Comparison of ENCODE assay signal across 12 cellular contexts in the genomic region with DNA sequence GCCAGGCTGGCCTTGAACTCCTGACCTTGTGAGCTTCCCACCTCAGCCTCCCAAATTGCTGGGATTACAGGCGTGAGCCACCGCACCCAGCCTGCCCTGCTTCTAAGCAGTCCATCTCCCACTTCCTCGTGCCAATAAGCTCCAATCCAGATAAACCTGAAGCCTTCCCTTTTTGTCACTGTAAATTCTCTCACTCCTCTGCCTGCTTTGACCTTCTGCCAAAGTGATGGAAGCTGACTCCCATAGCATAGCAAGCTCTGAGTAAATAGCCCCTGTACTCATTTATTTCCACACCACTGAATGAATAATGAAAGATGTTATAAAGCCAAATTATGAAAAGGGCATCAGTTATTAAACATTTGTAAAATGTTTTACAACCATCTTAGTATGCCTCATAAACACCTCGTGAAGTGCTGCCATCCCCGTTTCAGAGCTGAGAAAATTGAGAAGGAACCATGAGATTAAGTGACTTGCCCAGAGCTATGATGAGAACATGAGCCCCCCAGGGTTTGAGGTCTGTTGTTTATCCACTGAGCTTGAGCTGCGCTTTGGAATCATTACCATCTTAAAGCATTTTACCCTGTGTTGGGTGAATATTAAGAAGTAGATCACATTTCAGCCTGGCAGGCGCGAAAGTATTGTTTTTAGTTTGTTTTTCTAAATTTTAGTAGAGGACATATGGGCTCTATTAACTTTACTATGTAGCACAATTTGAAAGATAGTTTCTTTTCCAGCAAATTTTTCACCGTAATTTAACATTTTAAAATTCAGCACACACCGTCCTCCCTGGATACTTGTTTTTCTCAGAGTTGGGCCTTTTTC. TPM values are rescaled to one million over a fixed set of nuclear protein-coding genes. Genes with fewer than 3 reads are reported as not detected.
DNase-seq lines count a peak whose midpoint lies in the region; ATAC-seq and TF ChIP-seq lines count a peak whose summit lies in the region.
"Had no signal": no experiment of that assay in that cellular context is flagged by ENCODE, and none has a peak within 500 bp of the region (broad histone marks: within the 10 kb centered on the region; RNA-seq: fewer than 3 reads in every experiment).

No MANE protein-coding gene starts in this region.

- no peaks in the 10 kb centered on the region for H3K9me3 Mint-ChIP-seq in osteocyte (ENCODE audit: unreplicated experiment)
- H3K9me3 Mint-ChIP-seq: central memory CD8-positive, alpha-beta T cell had no signal

- peak overlapping the region; percentile 67 for H3K4me3 Mint-ChIP-seq in osteocyte (ENCODE audit: unreplicated experiment)
- H3K4me3 Mint-ChIP-seq: central memory CD8-positive, alpha-beta T cell had no signal

- H3K36me3 ChIP-seq in SK-N-MC (ENCODE audit: insufficient read depth, low read length) = no peaks in the 10 kb centered on the region
- H3K36me3 ChIP-seq: BLaER1, Peyer's patch had no signal

- TF ChIP-seq CTCF in AG10803 (conservative IDR thresholded peaks at IDR 0.05; ENCODE audit: low read length) (no peak), osteocyte (IDR thresholded peaks at IDR 0.05) (no peak)

- peak overlapping the region; percentile 88 for H3K27ac Mint-ChIP-seq in osteocyte (ENCODE audit: unreplicated experiment)

- DNase-seq in AG10803 (ENCODE audit: low read depth) (peak; percentile 7), SK-N-MC (ENCODE audit: low read depth, low spot score) (peak; percentile 82), Right ventricle myocardium superior (no peak), osteocyte (ENCODE audit: extremely low spot score, unreplicated experiment) (no peak), NCI-H748 (lab: John Stamatoyannopoulos, UW; ENCODE audit: unreplicated experiment) (no peak)
- DNase-seq: activated CD4-positive, alpha-beta T cell treated with anti-CD3 and anti-CD28 coated beads, Interleukin-2, amount 50 U/mL, for 4 hours had no signal

- intact Hi-C loops in Right ventricle myocardium superior (cut with DNase I) = no loop called here

- peak; percentile 45 for ATAC-seq in Right ventricle myocardium superior (ENCODE audit: poor library complexity)
- no peak for ATAC-seq in HG03469 (IDR thresholded peaks at IDR 0.05; ENCODE audit: unreplicated experiment)
- no peak for ATAC-seq in GM18868 (IDR thresholded peaks at IDR 0.05; ENCODE audit: unreplicated experiment)
- no peak for ATAC-seq in HG02852 (IDR thresholded peaks at IDR 0.05; ENCODE audit: unreplicated experiment)

- H3K27ac ChIP-seq in SK-N-MC = peak overlapping the region; percentile 97
- H3K27ac ChIP-seq: BLaER1 had no signal

- peaks cover 5% of the 10 kb centered on the region for H3K27me3 Mint-ChIP-seq in osteocyte (ENCODE audit: unreplicated experiment)

- peaks cover 21% of the 10 kb centered on the region for H3K4me1 Mint-ChIP-seq in osteocyte (ENCODE audit: unreplicated experiment)

- H3K4me3 ChIP-seq in AG10803 (ENCODE audit: low read length) = peak overlapping the region; percentile 1; the same call in 1 of the 2 replicates
- H3K4me3 ChIP-seq in SK-N-MC = peak overlapping the region; percentile 73
- H3K4me3 ChIP-seq: BLaER1, Peyer's patch had no signal

- no peaks in the 10 kb centered on the region for H3K9me3 ChIP-seq in SK-N-MC (ENCODE audit: low read depth, low read length)
- H3K9me3 ChIP-seq: BLaER1, Peyer's patch had no signal

- peak overlapping the region; percentile 54 for H3K9ac ChIP-seq in SK-N-MC (ENCODE audit: insufficient read length)
- H3K9ac ChIP-seq: BLaER1 had no signal

- H3K36me3 Mint-ChIP-seq in osteocyte (ENCODE audit: unreplicated experiment) = no peaks in the 10 kb centered on the region

RNA-seq across cellular contexts. Expression of gene MANSC1, which starts 30.3 kb away (rescaled TPM):
- 7.9 TPM for total RNA-seq in Right ventricle myocardium superior
- total RNA-seq in osteocyte = 8.8 and 9.1 TPM in 2 replicates

RNA-seq across cellular contexts. Expression of gene BORCS5, which starts 37.2 kb away (rescaled TPM):
- 7.8 TPM for total RNA-seq in Right ventricle myocardium superior
- 16.7 and 17.1 TPM in 2 replicates for total RNA-seq in osteocyte

RNA-seq across cellular contexts. Expression of gene LRP6, which starts 52.9 kb away (rescaled TPM):
- total RNA-seq in Right ventricle myocardium superior (22.8 TPM), osteocyte (41.9 and 48.5 TPM in 2 replicates)

Comparison
In these comparisons a context has a peak if more than half of its experiments do, and no peak if none do; other contexts are left out.
1. DNase-seq: peak in AG10803 (single experiment) and SK-N-MC (single experiment); none in Right ventricle myocardium superior (single experiment), osteocyte (single experiment) and NCI-H748 (single experiment).